Comparison of ENCODE assay signal across 9 cellular contexts in genomic region chr9:76756273-76756650, GRCh38. TPM values are rescaled to one million over a fixed set of nuclear protein-coding genes. Genes with fewer than 3 reads are reported as not detected.
DNase-seq lines count a peak whose midpoint lies in the region; ATAC-seq lines count a peak whose summit lies in the region.
"Had no signal": no experiment of that assay in that cellular context is flagged by ENCODE, and none has a peak within 500 bp of the region (broad histone marks: within the 10 kb centered on the region; RNA-seq: fewer than 3 reads in every experiment).

No MANE protein-coding gene starts in this region.

- no peak overlapping the region for H3K9ac ChIP-seq in GM23248

- H3F3A ChIP-seq in GM23248 (ENCODE audit: insufficient read depth), result no peaks in the 10 kb centered on the region

- CTCF ChIA-PET in activated CD8-positive, alpha-beta memory T cell treated with anti-CD3 and anti-CD28 coated beads, Interleukin-2, amount 10 ng/mL, durations not matched to agents 7 days and 5 days (lab: Charles Lee), result no interaction called here

- no peak for ATAC-seq in activated CD8-positive, alpha-beta memory T cell treated with anti-CD3 and anti-CD28 coated beads, Interleukin-2, amount 10 ng/mL, durations not matched to agents 7 days and 5 days

- H3K27me3 Mint-ChIP-seq in activated CD8-positive, alpha-beta memory T cell treated with anti-CD3 and anti-CD28 coated beads, Interleukin-2, amount 10 ng/mL, durations not matched to agents 7 days and 5 days, result peaks cover 3% of the 10 kb centered on the region

- H3K4me3 ChIP-seq in GM23248, result no peak overlapping the region

- no peak overlapping the region for H3K4me2 ChIP-seq in GM23248 (ENCODE audit: unreplicated experiment)

- 6 to 10% methylated on average over 6 of the region's 6 CpGs for WGBS in GM23248 (ENCODE audit: low coverage in 1 of 2, low lambda C conversion rate in 2 of 2, missing lambda C conversion rate in 2 of 2), 2 experiments

- no peaks in the 10 kb centered on the region for H3K9me2 ChIP-seq in GM23248 (ENCODE audit: insufficient read depth)

- no peaks in the 10 kb centered on the region for H3K9me3 Mint-ChIP-seq in activated CD8-positive, alpha-beta memory T cell treated with anti-CD3 and anti-CD28 coated beads, Interleukin-2, amount 10 ng/mL, durations not matched to agents 7 days and 5 days (ENCODE audit: low read depth)

- H3K27ac Mint-ChIP-seq in activated CD8-positive, alpha-beta memory T cell treated with anti-CD3 and anti-CD28 coated beads, Interleukin-2, amount 10 ng/mL, durations not matched to agents 7 days and 5 days, result no peak overlapping the region

- H3K4me1 Mint-ChIP-seq in activated CD8-positive, alpha-beta memory T cell treated with anti-CD3 and anti-CD28 coated beads, Interleukin-2, amount 10 ng/mL, durations not matched to agents 7 days and 5 days, result no peaks in the 10 kb centered on the region

- H3K36me3 ChIP-seq in GM23248 (ENCODE audit: low read depth), result no peaks in the 10 kb centered on the region

- H3K4me3 Mint-ChIP-seq in activated CD8-positive, alpha-beta memory T cell treated with anti-CD3 and anti-CD28 coated beads, Interleukin-2, amount 10 ng/mL, durations not matched to agents 7 days and 5 days, result no peak overlapping the region

- H3K4me1 ChIP-seq in GM23248 (ENCODE audit: insufficient read depth), result 0 out of 2 replicates have a peak, but pooled peaks cover 3% of the 10 kb centered on the region

- H3K27ac ChIP-seq in GM23248, result no peak overlapping the region
- H3K27ac ChIP-seq: epithelial cell of prostate had no signal

- peak overlapping the region; percentile 10; the same call in 1 of the 2 replicates for H2AFZ ChIP-seq in GM23248

- H3K27me3 ChIP-seq in GM23248 (replicated peaks; ENCODE audit: insufficient read depth), result no peaks in the 10 kb centered on the region

- in situ Hi-C loops in GM23248 (cut with MboI), result loop anchor here (25.0 kb wide), 1 partner anchor 106 kb away; no protein-coding TSS in a partner anchor

- H4K20me1 ChIP-seq in GM23248 (ENCODE audit: insufficient read depth), result no peaks in the 10 kb centered on the region

- H3K9me3 ChIP-seq in GM23248 (ENCODE audit: low read depth), result no peaks in the 10 kb centered on the region

- H3K36me3 Mint-ChIP-seq in activated CD8-positive, alpha-beta memory T cell treated with anti-CD3 and anti-CD28 coated beads, Interleukin-2, amount 10 ng/mL, durations not matched to agents 7 days and 5 days, result no peaks in the 10 kb centered on the region

- DNase-seq in D341Med (ENCODE audit: low spot score), result peak; percentile 60
- DNase-seq in GM23248, result peak; percentile 68
- DNase-seq in NCI-H187 treated with DMSO at 0.1 percent for 48 hours (lab: John Stamatoyannopoulos, UW), result peak; percentile 44
- peak; percentile 32 for DNase-seq in astrocyte of the hippocampus (ENCODE audit: low read depth, low spot score)
- peak; percentile 45 for DNase-seq in myocyte (ENCODE audit: low read depth)
- DNase-seq in cerebellar nuclear complex (lab: John Stamatoyannopoulos, UW), result no peak
- DNase-seq in retina, result no peak
- DNase-seq in activated CD8-positive, alpha-beta memory T cell treated with anti-CD3 and anti-CD28 coated beads, Interleukin-2, amount 10 ng/mL, durations not matched to agents 7 days and 5 days, result no peak

- H3K79me2 ChIP-seq in GM23248 (ENCODE audit: insufficient read depth), result no peaks in the 10 kb centered on the region

RNA-seq across cellular contexts. Expression of gene PCA3, which starts 8.0 kb away (rescaled TPM):
- not detected in 2 replicates for total RNA-seq in GM23248 (2014; rRNA removed; shearing (Covaris generic))
- polyA plus RNA-seq in GM23248 (2016; fragmentation: Nextera tagmentation; extraction: Ambion mirVana), result not detected in 2 replicates
- total RNA-seq in myocyte, result not detected in 2 replicates
- 28.4 TPM for polyA plus RNA-seq in myocyte (2012)
- total RNA-seq in activated CD8-positive, alpha-beta memory T cell treated with anti-CD3 and anti-CD28 coated beads, Interleukin-2, amount 10 ng/mL, durations not matched to agents 7 days and 5 days, result not detected

Comparison
In these comparisons a context has a peak if more than half of its experiments do, and no peak if none do; other contexts are left out.
1. DNase-seq: peak in D341Med (single experiment), GM23248 (single experiment), NCI-H187 treated with DMSO at 0.1 percent for 48 hours (single experiment), astrocyte of the hippocampus (single experiment) and myocyte (single experiment); none in cerebellar nuclear complex (0 of 2), retina (single experiment) and activated CD8-positive, alpha-beta memory T cell treated with anti-CD3 and anti-CD28 coated beads, Interleukin-2, amount 10 ng/mL, durations not matched to agents 7 days and 5 days (single experiment).